In the genomic region with DNA sequence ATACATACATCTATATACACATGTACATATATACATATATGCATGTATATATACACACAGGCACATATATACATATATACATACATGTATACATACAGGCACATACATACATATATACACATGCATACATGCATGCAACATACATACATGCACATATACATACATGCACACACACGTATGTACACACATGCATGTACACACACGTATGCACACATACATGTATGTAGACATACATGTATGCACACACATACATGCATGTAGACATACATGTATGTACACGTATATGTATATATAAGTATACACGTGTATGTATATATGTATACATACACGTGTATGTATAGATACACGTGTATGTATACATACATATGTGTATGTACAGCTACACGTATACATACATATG, we compare ENCODE assay signal across 25 cellular contexts.
"Had no signal": no experiment of that assay in that cellular context is flagged by ENCODE, and none has a peak within 500 bp of the region (broad histone marks: within the 10 kb centered on the region; RNA-seq: fewer than 3 reads in every experiment).

No MANE protein-coding gene starts in this region.

- FAIRE-seq: RCC 7860 had no signal

- H3K4me1 ChIP-seq: SJSA1 had no signal

- H3K27ac ChIP-seq: HL-60, SJSA1, SK-N-MC had no signal

- H3K9me3 ChIP-seq: MG63, SJSA1 had no signal

- DNase-seq: IMR-90, Karpas-422, KG1, MG63, NCI-H1092, NCI-H1105 treated with DMSO at 0.1 percent for 48 hours, NCI-H1417 treated with DMSO at 0.1 percent for 48 hours, NCI-H146, NCI-H1694 treated with DMSO at 0.1 percent for 48 hours, NCI-H2029, NCI-H2081 treated with DMSO at 0.1 percent for 48 hours, NCI-H2171, NCI-H226, NCI-H446, NCI-H510A, NCI-H524 treated with DMSO at 0.1 percent for 48 hours, NCI-H69, NCI-H774, Right ventricle myocardium superior, RPMI8226, SIG-M5 had no signal

- H3K4me3 ChIP-seq: MG63, SJSA1, SK-N-MC had no signal

- H3K36me3 ChIP-seq: MG63, SJSA1 had no signal

- H3K27me3 ChIP-seq: MG63, SJSA1 had no signal
